In genomic region chr9:17130725-17131124, GRCh38 we compare ENCODE assay signal across 30 cellular contexts.
"Had no signal": no experiment of that assay in that cellular context is flagged by ENCODE, and none has a peak within 500 bp of the region (broad histone marks: within the 10 kb centered on the region; RNA-seq: fewer than 3 reads in every experiment).

No MANE protein-coding gene starts in this region.

- ATAC-seq: activated CD4-positive, alpha-beta T cell treated with anti-CD3 and anti-CD28 coated beads for 36 hours; activated CD8-positive, alpha-beta memory T cell treated with anti-CD3 and anti-CD28 coated beads, Interleukin-2, amount 10 ng/mL, durations not matched to agents 7 days and 5 days; activated CD8-positive, alpha-beta T cell treated with anti-CD3 and anti-CD28 coated beads, Interleukin-2, amount 10 ng/mL, durations not matched to agents 7 days and 5 days; activated naive CD8-positive, alpha-beta T cell treated with anti-CD3 and anti-CD28 coated beads, Interleukin-2, amount 50 U/mL, for 24 hours; body of pancreas; gastroesophageal sphincter had no signal

- H3K9me3 Mint-ChIP-seq: activated naive CD4-positive, alpha-beta T cell treated with anti-CD3 and anti-CD28 coated beads, Interleukin-2, amount 50 U/mL, for 24 hours; activated naive CD8-positive, alpha-beta T cell treated with anti-CD3 and anti-CD28 coated beads for 36 hours; activated T-helper 1 cell treated with anti-CD3 and anti-CD28 coated beads, Interleukin-12 subunit alpha, Interleukin-12 subunit beta, Interleukin-2, Interleukin-4 antibody, amounts not matched to agents 30 ng/mL and 10 ng/mL and 1 ng/mL, durations not matched to agents 14 hours and 24 hours and 36 hours; activated T-helper 2 cell treated with anti-CD3 and anti-CD28 coated beads, Interferon-gamma antibody, Interleukin-2, Interleukin-4, amounts not matched to agents 10 μg/mL and 5 μg/mL and 100 μg/mL, durations not matched to agents 14 hours and 24 hours and 36 hours had no signal

- H3K4me1 ChIP-seq: adrenal gland had no signal

- H3K36me3 ChIP-seq: adrenal gland, esophagus squamous epithelium, gastroesophageal sphincter had no signal

- DNase-seq: activated CD4-positive, alpha-beta memory T cell treated with anti-CD3 and anti-CD28 coated beads for 36 hours; activated CD4-positive, alpha-beta T cell treated with anti-CD3 and anti-CD28 coated beads for 36 hours; activated CD4-positive, alpha-beta T cell treated with anti-CD3 and anti-CD28 coated beads, Interleukin-2, amount 10 ng/mL, durations not matched to agents 24 days and 14 days; activated CD4-positive, CD25-positive, alpha-beta regulatory T cell; activated CD4-positive, CD25-positive, alpha-beta regulatory T cell treated with anti-CD3 and anti-CD28 coated beads, Interleukin-2, amount 50 U/mL, for 72 hours; activated CD8-positive, alpha-beta memory T cell treated with anti-CD3 and anti-CD28 coated beads, Interleukin-2, amount 10 ng/mL, durations not matched to agents 7 days and 5 days; activated CD8-positive, alpha-beta memory T cell treated with anti-CD3 and anti-CD28 coated beads, Interleukin-2, amount 50 U/mL, for 4 hours; activated CD8-positive, alpha-beta T cell treated with anti-CD3 and anti-CD28 coated beads, Interleukin-2, amount 10 ng/mL, durations not matched to agents 7 days and 5 days; activated effector memory CD4-positive, alpha-beta T cell treated with anti-CD3 and anti-CD28 coated beads, Interleukin-2, amount 50 U/mL, for 16 hours; activated naive CD4-positive, alpha-beta T cell treated with anti-CD3 and anti-CD28 coated beads for 36 hours; activated naive CD8-positive, alpha-beta T cell treated with anti-CD3 and anti-CD28 coated beads for 36 hours; activated naive CD8-positive, alpha-beta T cell treated with anti-CD3 and anti-CD28 coated beads, Interleukin-2, amount 50 U/mL, for 24 hours; activated T-cell treated with anti-CD3 and anti-CD28 coated beads, Interleukin-2, amount 50 U/mL, for 1 hour; activated T-cell treated with anti-CD3 and anti-CD28 coated beads, Interleukin-2, amount 50 U/mL, for 48 hours; adrenal gland; amygdala; aorta; body of pancreas; caudate nucleus; cortex of kidney; dermis blood vessel endothelial cell; effector CD4-positive, alpha-beta T cell; esophagus squamous epithelium; foreskin melanocyte; T-helper 2 cell had no signal

- H3K4me3 ChIP-seq: adrenal gland, body of pancreas, esophagus squamous epithelium, gastroesophageal sphincter had no signal

- H3K27me3 ChIP-seq: adrenal gland, body of pancreas, esophagus squamous epithelium, gastroesophageal sphincter had no signal

- H3K4me3 Mint-ChIP-seq: activated CD4-positive, alpha-beta memory T cell treated with anti-CD3 and anti-CD28 coated beads for 36 hours; activated CD4-positive, alpha-beta T cell treated with anti-CD3 and anti-CD28 coated beads for 36 hours; activated CD4-positive, alpha-beta T cell treated with anti-CD3 and anti-CD28 coated beads, Interleukin-2, amount 10 ng/mL, durations not matched to agents 24 days and 14 days; activated CD8-positive, alpha-beta memory T cell treated with anti-CD3 and anti-CD28 coated beads, Interleukin-2, amount 10 ng/mL, durations not matched to agents 7 days and 5 days; activated CD8-positive, alpha-beta T cell treated with anti-CD3 and anti-CD28 coated beads, Interleukin-2, amount 10 ng/mL, durations not matched to agents 7 days and 5 days; activated naive CD4-positive, alpha-beta T cell treated with anti-CD3 and anti-CD28 coated beads for 36 hours; activated naive CD4-positive, alpha-beta T cell treated with anti-CD3 and anti-CD28 coated beads, Interleukin-2, amount 50 U/mL, for 24 hours; activated naive CD8-positive, alpha-beta T cell treated with anti-CD3 and anti-CD28 coated beads for 36 hours; activated naive CD8-positive, alpha-beta T cell treated with anti-CD3 and anti-CD28 coated beads, Interleukin-2, amount 50 U/mL, for 24 hours; activated T-helper 1 cell treated with anti-CD3 and anti-CD28 coated beads, Interleukin-12 subunit alpha, Interleukin-12 subunit beta, Interleukin-2, Interleukin-4 antibody, amounts not matched to agents 30 ng/mL and 10 ng/mL and 1 ng/mL, durations not matched to agents 14 hours and 24 hours and 36 hours had no signal

- H3K27ac Mint-ChIP-seq: activated CD4-positive, alpha-beta memory T cell treated with anti-CD3 and anti-CD28 coated beads for 36 hours; activated CD4-positive, alpha-beta T cell treated with anti-CD3 and anti-CD28 coated beads for 36 hours; activated CD4-positive, alpha-beta T cell treated with anti-CD3 and anti-CD28 coated beads, Interleukin-2, amount 10 ng/mL, durations not matched to agents 24 days and 14 days; activated CD8-positive, alpha-beta memory T cell treated with anti-CD3 and anti-CD28 coated beads, Interleukin-2, amount 10 ng/mL, durations not matched to agents 7 days and 5 days; activated CD8-positive, alpha-beta T cell treated with anti-CD3 and anti-CD28 coated beads, Interleukin-2, amount 10 ng/mL, durations not matched to agents 7 days and 5 days; activated naive CD4-positive, alpha-beta T cell treated with anti-CD3 and anti-CD28 coated beads for 36 hours; activated naive CD4-positive, alpha-beta T cell treated with anti-CD3 and anti-CD28 coated beads, Interleukin-2, amount 50 U/mL, for 24 hours; activated naive CD8-positive, alpha-beta T cell treated with anti-CD3 and anti-CD28 coated beads for 36 hours; activated naive CD8-positive, alpha-beta T cell treated with anti-CD3 and anti-CD28 coated beads, Interleukin-2, amount 50 U/mL, for 24 hours; activated T-helper 1 cell treated with anti-CD3 and anti-CD28 coated beads, Interleukin-12 subunit alpha, Interleukin-12 subunit beta, Interleukin-2, Interleukin-4 antibody, amounts not matched to agents 30 ng/mL and 10 ng/mL and 1 ng/mL, durations not matched to agents 14 hours and 24 hours and 36 hours; activated T-helper 2 cell treated with anti-CD3 and anti-CD28 coated beads, Interferon-gamma antibody, Interleukin-2, Interleukin-4, amounts not matched to agents 10 μg/mL and 5 μg/mL and 100 μg/mL, durations not matched to agents 14 hours and 24 hours and 36 hours had no signal

- H3K27ac ChIP-seq: adrenal gland, body of pancreas, epithelial cell of prostate, esophagus squamous epithelium, gastroesophageal sphincter had no signal
